In the genomic region with DNA sequence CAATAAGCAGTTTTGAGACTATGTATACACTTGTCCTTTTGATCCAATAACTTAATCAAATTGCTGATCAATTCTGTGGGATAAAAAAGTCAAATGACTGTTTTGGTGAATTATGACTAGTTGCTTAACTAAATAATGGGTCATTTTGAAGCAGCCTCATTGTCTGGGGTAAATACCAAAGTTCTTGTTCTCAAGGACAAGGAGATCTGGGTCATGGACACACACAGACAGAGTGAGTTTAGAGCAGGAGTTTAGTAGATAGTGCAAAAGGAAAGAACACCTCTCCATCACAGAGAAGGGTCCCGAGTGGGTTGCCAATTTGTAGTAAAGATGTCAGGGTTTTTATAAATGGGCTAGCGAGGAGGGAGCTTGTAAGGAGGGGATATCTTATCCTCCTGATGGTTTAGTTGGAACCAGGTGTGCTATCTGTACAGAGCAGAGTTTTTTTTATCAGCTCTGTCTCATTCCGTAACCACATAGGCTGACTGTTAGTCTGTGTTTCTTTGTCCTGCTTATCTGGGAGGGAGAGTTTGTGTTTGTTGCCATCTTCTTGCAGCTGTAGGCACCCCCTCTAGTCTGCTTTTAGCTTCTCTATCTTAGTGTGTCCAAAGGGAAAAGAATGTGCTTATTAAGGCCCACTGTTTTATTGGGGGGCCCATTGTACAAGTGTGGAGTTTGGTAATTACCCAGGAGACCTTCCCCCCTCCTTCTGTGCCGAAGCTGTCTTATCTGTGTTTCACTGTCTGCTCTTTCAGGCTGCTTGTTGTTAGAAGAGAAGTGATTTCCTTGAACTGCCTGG, we compare ENCODE assay signal across 1 cellular context.
TF ChIP-seq lines count a peak whose summit lies in the region.

No MANE protein-coding gene starts in this region.

TF ChIP-seq in K562, 482 proteins besides CTCF, POLR2A, EP300 and RAD21 (continued from another document and continues in another):
- TF ChIP-seq ZNF311 (CRISPR knock-in tag; IDR thresholded peaks at IDR 0.05): peak; percentile 90
- peak; percentile 43 for TF ChIP-seq NEUROD1 (IDR thresholded peaks at IDR 0.05; ENCODE audit: borderline replicate concordance, low read depth, low read length, partially characterized antibody)
- no peak for TF ChIP-seq KLF10 (CRISPR knock-in tag; IDR thresholded peaks at IDR 0.05)
- TF ChIP-seq WHSC1 (IDR thresholded peaks at IDR 0.05; ENCODE audit: low read length): no peak
- TF ChIP-seq, protein P1, sequence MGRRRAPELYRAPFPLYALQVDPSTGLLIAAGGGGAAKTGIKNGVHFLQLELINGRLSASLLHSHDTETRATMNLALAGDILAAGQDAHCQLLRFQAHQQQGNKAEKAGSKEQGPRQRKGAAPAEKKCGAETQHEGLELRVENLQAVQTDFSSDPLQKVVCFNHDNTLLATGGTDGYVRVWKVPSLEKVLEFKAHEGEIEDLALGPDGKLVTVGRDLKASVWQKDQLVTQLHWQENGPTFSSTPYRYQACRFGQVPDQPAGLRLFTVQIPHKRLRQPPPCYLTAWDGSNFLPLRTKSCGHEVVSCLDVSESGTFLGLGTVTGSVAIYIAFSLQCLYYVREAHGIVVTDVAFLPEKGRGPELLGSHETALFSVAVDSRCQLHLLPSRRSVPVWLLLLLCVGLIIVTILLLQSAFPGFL (CRISPR knock-in tag; IDR thresholded peaks at IDR 0.05): no peak
- no peak for TF ChIP-seq NRF1 (conservative IDR thresholded peaks at IDR 0.05 in 1 of 2, IDR thresholded peaks at IDR 0.05 in 1 of 2)
- no peak for TF ChIP-seq KDM2B (CRISPR knock-in tag; IDR thresholded peaks at IDR 0.05)
- TF ChIP-seq HOXB6 (CRISPR knock-in tag; IDR thresholded peaks at IDR 0.05; ENCODE audit: borderline replicate concordance): no peak
- TF ChIP-seq, protein P2, sequence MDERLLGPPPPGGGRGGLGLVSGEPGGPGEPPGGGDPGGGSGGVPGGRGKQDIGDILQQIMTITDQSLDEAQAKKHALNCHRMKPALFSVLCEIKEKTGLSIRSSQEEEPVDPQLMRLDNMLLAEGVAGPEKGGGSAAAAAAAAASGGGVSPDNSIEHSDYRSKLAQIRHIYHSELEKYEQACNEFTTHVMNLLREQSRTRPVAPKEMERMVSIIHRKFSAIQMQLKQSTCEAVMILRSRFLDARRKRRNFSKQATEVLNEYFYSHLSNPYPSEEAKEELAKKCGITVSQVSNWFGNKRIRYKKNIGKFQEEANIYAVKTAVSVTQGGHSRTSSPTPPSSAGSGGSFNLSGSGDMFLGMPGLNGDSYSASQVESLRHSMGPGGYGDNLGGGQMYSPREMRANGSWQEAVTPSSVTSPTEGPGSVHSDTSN (CRISPR knock-in tag; IDR thresholded peaks at IDR 0.05; ENCODE audit: low read depth): no peak
- TF ChIP-seq, protein P2 (tag; conservative IDR thresholded peaks at IDR 0.05; ENCODE audit: low read depth): peak; percentile 44
- no peak for TF ChIP-seq EP400 (IDR thresholded peaks at IDR 0.05)
- TF ChIP-seq MTA3 (IDR thresholded peaks at IDR 0.05; ENCODE audit: borderline replicate concordance): no peak; the same call in none of the 2 replicates
- TF ChIP-seq ZNF274 (IDR thresholded peaks at IDR 0.05; ENCODE audit: borderline replicate concordance, low read depth, low read length): peak; percentile 79; the same call in 1 of the 2 replicates
- TF ChIP-seq FOXM1 (IDR thresholded peaks at IDR 0.05; ENCODE audit: low read depth): peak; percentile 97
- TF ChIP-seq FOXM1 (CRISPR knock-in tag; IDR thresholded peaks at IDR 0.05; ENCODE audit: low read depth): no peak
- TF ChIP-seq MTA1 (IDR thresholded peaks at IDR 0.05; ENCODE audit: borderline replicate concordance): peak; percentile 91
- TF ChIP-seq MIER1 (IDR thresholded peaks at IDR 0.05; ENCODE audit: low read depth): no peak
- peak; percentile 49; the same call in 1 of the 2 replicates for TF ChIP-seq ZNF134 (CRISPR knock-in tag; conservative IDR thresholded peaks at IDR 0.05)
- TF ChIP-seq, protein P3, sequence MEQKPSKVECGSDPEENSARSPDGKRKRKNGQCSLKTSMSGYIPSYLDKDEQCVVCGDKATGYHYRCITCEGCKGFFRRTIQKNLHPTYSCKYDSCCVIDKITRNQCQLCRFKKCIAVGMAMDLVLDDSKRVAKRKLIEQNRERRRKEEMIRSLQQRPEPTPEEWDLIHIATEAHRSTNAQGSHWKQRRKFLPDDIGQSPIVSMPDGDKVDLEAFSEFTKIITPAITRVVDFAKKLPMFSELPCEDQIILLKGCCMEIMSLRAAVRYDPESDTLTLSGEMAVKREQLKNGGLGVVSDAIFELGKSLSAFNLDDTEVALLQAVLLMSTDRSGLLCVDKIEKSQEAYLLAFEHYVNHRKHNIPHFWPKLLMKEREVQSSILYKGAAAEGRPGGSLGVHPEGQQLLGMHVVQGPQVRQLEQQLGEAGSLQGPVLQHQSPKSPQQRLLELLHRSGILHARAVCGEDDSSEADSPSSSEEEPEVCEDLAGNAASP (IDR thresholded peaks at IDR 0.05): no peak
- TF ChIP-seq BRD9 (IDR thresholded peaks at IDR 0.05; ENCODE audit: low read depth, partially characterized antibody): no peak
- TF ChIP-seq, protein P4, sequence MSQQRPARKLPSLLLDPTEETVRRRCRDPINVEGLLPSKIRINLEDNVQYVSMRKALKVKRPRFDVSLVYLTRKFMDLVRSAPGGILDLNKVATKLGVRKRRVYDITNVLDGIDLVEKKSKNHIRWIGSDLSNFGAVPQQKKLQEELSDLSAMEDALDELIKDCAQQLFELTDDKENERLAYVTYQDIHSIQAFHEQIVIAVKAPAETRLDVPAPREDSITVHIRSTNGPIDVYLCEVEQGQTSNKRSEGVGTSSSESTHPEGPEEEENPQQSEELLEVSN (IDR thresholded peaks at IDR 0.05; ENCODE audit: borderline replicate concordance in 1 of 2, extremely low read depth in 1 of 2, insufficient read depth in 1 of 2, insufficient read length in 1 of 2, low read depth in 1 of 2, low read length in 1 of 2, poor library complexity in 1 of 2, severe bottlenecking in 1 of 2): no peak
- TF ChIP-seq ZNF316 (IDR thresholded peaks at IDR 0.05): no peak
- no peak for TF ChIP-seq ETV5 (CRISPR knock-in tag; IDR thresholded peaks at IDR 0.05; ENCODE audit: low read depth)
- TF ChIP-seq HDAC2 (IDR thresholded peaks at IDR 0.05): peak; percentile 95
- no peak for TF ChIP-seq TSC22D4 (tag; IDR thresholded peaks at IDR 0.05)
- TF ChIP-seq ETV6 (IDR thresholded peaks at IDR 0.05; ENCODE audit: borderline replicate concordance in 1 of 2, low read depth in 2 of 2, low read length in 1 of 2): 0 out of 4 replicates have a peak, but pooled peaks of 1 of the 2 experiments have one; percentile 37
- TF ChIP-seq ETV6 (CRISPR knock-in tag; IDR thresholded peaks at IDR 0.05; ENCODE audit: borderline replicate concordance): no peak
- no peak for TF ChIP-seq MAFF (IDR thresholded peaks at IDR 0.05; ENCODE audit: low read length)
- peak; percentile 78 for TF ChIP-seq MEF2D (tag; conservative IDR thresholded peaks at IDR 0.05; ENCODE audit: low read depth)
- TF ChIP-seq KHSRP (IDR thresholded peaks at IDR 0.05): peak; percentile 83
- TF ChIP-seq SOX6 (IDR thresholded peaks at IDR 0.05): peak; percentile 100
- TF ChIP-seq, protein P5, sequence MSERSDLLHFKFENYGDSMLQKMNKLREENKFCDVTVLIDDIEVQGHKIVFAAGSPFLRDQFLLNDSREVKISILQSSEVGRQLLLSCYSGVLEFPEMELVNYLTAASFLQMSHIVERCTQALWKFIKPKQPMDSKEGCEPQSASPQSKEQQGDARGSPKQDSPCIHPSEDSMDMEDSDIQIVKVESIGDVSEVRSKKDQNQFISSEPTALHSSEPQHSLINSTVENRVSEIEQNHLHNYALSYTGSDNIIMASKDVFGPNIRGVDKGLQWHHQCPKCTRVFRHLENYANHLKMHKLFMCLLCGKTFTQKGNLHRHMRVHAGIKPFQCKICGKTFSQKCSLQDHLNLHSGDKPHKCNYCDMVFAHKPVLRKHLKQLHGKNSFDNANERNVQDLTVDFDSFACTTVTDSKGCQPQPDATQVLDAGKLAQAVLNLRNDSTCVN (CRISPR knock-in tag; IDR thresholded peaks at IDR 0.05): no peak
- TF ChIP-seq ZNF175 (CRISPR knock-in tag; IDR thresholded peaks at IDR 0.05; ENCODE audit: low read depth): peak; percentile 88
- TF ChIP-seq, protein P6, sequence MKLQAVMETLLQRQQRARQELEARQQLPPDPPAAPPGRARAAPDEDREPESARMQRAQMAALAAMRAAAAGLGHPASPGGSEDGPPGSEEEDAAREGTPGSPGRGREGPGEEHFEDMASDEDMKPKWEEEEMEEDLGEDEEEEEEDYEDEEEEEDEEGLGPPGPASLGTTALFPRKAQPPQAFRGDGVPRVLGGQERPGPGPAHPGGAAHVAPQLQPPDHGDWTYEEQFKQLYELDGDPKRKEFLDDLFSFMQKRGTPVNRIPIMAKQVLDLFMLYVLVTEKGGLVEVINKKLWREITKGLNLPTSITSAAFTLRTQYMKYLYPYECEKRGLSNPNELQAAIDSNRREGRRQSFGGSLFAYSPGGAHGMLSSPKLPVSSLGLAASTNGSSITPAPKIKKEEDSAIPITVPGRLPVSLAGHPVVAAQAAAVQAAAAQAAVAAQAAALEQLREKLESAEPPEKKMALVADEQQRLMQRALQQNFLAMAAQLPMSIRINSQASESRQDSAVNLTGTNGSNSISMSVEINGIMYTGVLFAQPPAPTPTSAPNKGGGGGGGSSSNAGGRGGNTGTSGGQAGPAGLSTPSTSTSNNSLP (IDR thresholded peaks at IDR 0.05; ENCODE audit: borderline replicate concordance, low read depth, low read length): no peak
- no peak for TF ChIP-seq ZNF224 (CRISPR knock-in tag; IDR thresholded peaks at IDR 0.05)
- TF ChIP-seq ILK (tag; IDR thresholded peaks at IDR 0.05; ENCODE audit: borderline replicate concordance, low read depth): 0 out of 2 replicates have a peak, but pooled peaks have one; percentile 48
- TF ChIP-seq, protein P7, sequence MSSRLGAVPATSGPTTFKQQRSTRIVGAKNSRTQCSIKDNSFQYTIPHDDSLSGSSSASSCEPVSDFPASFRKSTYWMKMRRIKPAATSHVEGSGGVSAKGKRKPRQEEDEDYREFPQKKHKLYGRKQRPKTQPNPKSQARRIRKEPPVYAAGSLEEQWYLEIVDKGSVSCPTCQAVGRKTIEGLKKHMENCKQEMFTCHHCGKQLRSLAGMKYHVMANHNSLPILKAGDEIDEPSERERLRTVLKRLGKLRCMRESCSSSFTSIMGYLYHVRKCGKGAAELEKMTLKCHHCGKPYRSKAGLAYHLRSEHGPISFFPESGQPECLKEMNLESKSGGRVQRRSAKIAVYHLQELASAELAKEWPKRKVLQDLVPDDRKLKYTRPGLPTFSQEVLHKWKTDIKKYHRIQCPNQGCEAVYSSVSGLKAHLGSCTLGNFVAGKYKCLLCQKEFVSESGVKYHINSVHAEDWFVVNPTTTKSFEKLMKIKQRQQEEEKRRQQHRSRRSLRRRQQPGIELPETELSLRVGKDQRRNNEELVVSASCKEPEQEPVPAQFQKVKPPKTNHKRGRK (tag; IDR thresholded peaks at IDR 0.05): no peak
- TF ChIP-seq ZNF143 (CRISPR knock-in tag; IDR thresholded peaks at IDR 0.05): no peak
- TF ChIP-seq RBBP5 (IDR thresholded peaks at IDR 0.05; ENCODE audit: borderline replicate concordance, insufficient read depth, low read length, poor library complexity, severe bottlenecking): peak; percentile 77
- no peak for TF ChIP-seq RBM15 (IDR thresholded peaks at IDR 0.05; ENCODE audit: insufficient read depth, low read length)
- TF ChIP-seq, protein P8, sequence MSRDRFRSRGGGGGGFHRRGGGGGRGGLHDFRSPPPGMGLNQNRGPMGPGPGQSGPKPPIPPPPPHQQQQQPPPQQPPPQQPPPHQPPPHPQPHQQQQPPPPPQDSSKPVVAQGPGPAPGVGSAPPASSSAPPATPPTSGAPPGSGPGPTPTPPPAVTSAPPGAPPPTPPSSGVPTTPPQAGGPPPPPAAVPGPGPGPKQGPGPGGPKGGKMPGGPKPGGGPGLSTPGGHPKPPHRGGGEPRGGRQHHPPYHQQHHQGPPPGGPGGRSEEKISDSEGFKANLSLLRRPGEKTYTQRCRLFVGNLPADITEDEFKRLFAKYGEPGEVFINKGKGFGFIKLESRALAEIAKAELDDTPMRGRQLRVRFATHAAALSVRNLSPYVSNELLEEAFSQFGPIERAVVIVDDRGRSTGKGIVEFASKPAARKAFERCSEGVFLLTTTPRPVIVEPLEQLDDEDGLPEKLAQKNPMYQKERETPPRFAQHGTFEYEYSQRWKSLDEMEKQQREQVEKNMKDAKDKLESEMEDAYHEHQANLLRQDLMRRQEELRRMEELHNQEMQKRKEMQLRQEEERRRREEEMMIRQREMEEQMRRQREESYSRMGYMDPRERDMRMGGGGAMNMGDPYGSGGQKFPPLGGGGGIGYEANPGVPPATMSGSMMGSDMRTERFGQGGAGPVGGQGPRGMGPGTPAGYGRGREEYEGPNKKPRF (IDR thresholded peaks at IDR 0.05; ENCODE audit: low read depth, low read length): no peak
- no peak for TF ChIP-seq TCF7L2 (IDR thresholded peaks at IDR 0.05; ENCODE audit: low read depth, low read length)
- no peak for TF ChIP-seq NFE2L1 (tag; IDR thresholded peaks at IDR 0.05; ENCODE audit: borderline replicate concordance, low read depth)
- TF ChIP-seq SNRNP70 (optimal IDR thresholded peaks at IDR 0.05; ENCODE audit: low read depth, low read length): no peak
- TF ChIP-seq, protein P9, sequence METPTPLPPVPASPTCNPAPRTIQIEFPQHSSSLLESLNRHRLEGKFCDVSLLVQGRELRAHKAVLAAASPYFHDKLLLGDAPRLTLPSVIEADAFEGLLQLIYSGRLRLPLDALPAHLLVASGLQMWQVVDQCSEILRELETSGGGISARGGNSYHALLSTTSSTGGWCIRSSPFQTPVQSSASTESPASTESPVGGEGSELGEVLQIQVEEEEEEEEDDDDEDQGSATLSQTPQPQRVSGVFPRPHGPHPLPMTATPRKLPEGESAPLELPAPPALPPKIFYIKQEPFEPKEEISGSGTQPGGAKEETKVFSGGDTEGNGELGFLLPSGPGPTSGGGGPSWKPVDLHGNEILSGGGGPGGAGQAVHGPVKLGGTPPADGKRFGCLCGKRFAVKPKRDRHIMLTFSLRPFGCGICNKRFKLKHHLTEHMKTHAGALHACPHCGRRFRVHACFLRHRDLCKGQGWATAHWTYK (CRISPR knock-in tag; IDR thresholded peaks at IDR 0.05): peak; percentile 66; the same call in 1 of the 2 replicates
- TF ChIP-seq, protein P10, sequence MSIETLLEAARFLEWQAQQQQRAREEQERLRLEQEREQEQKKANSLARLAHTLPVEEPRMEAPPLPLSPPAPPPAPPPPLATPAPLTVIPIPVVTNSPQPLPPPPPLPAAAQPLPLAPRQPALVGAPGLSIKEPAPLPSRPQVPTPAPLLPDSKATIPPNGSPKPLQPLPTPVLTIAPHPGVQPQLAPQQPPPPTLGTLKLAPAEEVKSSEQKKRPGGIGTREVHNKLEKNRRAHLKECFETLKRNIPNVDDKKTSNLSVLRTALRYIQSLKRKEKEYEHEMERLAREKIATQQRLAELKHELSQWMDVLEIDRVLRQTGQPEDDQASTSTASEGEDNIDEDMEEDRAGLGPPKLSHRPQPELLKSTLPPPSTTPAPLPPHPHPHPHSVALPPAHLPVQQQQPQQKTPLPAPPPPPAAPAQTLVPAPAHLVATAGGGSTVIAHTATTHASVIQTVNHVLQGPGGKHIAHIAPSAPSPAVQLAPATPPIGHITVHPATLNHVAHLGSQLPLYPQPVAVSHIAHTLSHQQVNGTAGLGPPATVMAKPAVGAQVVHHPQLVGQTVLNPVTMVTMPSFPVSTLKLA (conservative IDR thresholded peaks at IDR 0.05): peak in 1 of 2 experiments; percentile 66; a peak in 1 of 4 replicates
- TF ChIP-seq ZNF174 (CRISPR knock-in tag; IDR thresholded peaks at IDR 0.05): no peak
- no peak for TF ChIP-seq ZNF3 (CRISPR knock-in tag; IDR thresholded peaks at IDR 0.05)
